8 cellular contexts compared by ENCODE assay signal in genomic region chr19:45817010-45817724, GRCh38. TPM values are rescaled to one million over a fixed set of nuclear protein-coding genes. Genes with fewer than 3 reads are reported as not detected.
DNase-seq lines count a peak whose midpoint lies in the region; ATAC-seq, FAIRE-seq and TF ChIP-seq lines count a peak whose summit lies in the region.

No MANE protein-coding gene starts in this region.

- H2AFZ ChIP-seq in endothelial cell of umbilical vein (ENCODE audit: low read depth, low read length) = no peak overlapping the region

- no peaks in the 10 kb centered on the region for H3K9me3 Mint-ChIP-seq in activated CD8-positive, alpha-beta memory T cell treated with anti-CD3 and anti-CD28 coated beads, Interleukin-2, amount 10 ng/mL, durations not matched to agents 7 days and 5 days (ENCODE audit: low read depth)
- H3K9me3 Mint-ChIP-seq in mesothelial cell of epicardium = no peaks in the 10 kb centered on the region

- H3K27me3 ChIP-seq in NT2/D1 (ENCODE audit: insufficient read depth, insufficient read length) (no peaks in the 10 kb centered on the region), endothelial cell of umbilical vein (ENCODE audit: control insufficient read depth in 2 of 2, insufficient read depth in 2 of 2, low read length in 2 of 2) (no peaks in the 10 kb centered on the region)

- FAIRE-seq in HTR-8/SVneo (lab: Jason Lieb, UNC) (peak; percentile 96), endothelial cell of umbilical vein (lab: Jason Lieb, UNC) (peak; percentile 98)

- H3K36me3 Mint-ChIP-seq in activated CD8-positive, alpha-beta memory T cell treated with anti-CD3 and anti-CD28 coated beads, Interleukin-2, amount 10 ng/mL, durations not matched to agents 7 days and 5 days = no peaks in the 10 kb centered on the region
- peaks cover 12% of the 10 kb centered on the region for H3K36me3 Mint-ChIP-seq in mesothelial cell of epicardium

- no peak overlapping the region for H3K4me2 ChIP-seq in endothelial cell of umbilical vein (ENCODE audit: insufficient read depth, low read length)

- H3K4me3 ChIP-seq in NT2/D1 (ENCODE audit: insufficient read length, low read depth) = peak overlapping the region; percentile 61
- H3K4me3 ChIP-seq in endothelial cell of umbilical vein (replicated peaks in 1 of 3; ENCODE audit: insufficient read depth in 1 of 3, low read depth in 1 of 3, low read length in 3 of 3) = no peak overlapping the region

- ATAC-seq in activated CD8-positive, alpha-beta memory T cell treated with anti-CD3 and anti-CD28 coated beads, Interleukin-2, amount 10 ng/mL, durations not matched to agents 7 days and 5 days = peak; percentile 98

- H3K9ac ChIP-seq in NT2/D1 (ENCODE audit: insufficient read length, low read depth) (peak overlapping the region; percentile 90), endothelial cell of umbilical vein (replicated peaks; ENCODE audit: extremely low read depth, insufficient read depth, low read length) (no peak overlapping the region)

- CTCF ChIA-PET in activated CD8-positive, alpha-beta memory T cell treated with anti-CD3 and anti-CD28 coated beads, Interleukin-2, amount 10 ng/mL, durations not matched to agents 7 days and 5 days (lab: Charles Lee) = interaction anchor here (0.5 to 3.8 kb wide), 65 partner anchors 9 to 464 kb away, joined by 3 to 68 read pairs (median 4); partner anchors contain the start of genes CCDC61, DMPK, DMWD and FBXO46
- CTCF ChIA-PET in endothelial cell of umbilical vein (lab: Charles Lee) = interaction anchor here (0.6 to 2.6 kb wide), 46 partner anchors 9 to 648 kb away, joined by 3 to 38 read pairs (median 6); partner anchors contain the start of genes CCDC61, DMPK, DMWD and FBXO46

- no TSS peak for BruUV-seq in endothelial cell of umbilical vein (replicated peaks; lab: Mats Ljungman, UMichigan)

- H3K4me1 Mint-ChIP-seq in activated CD8-positive, alpha-beta memory T cell treated with anti-CD3 and anti-CD28 coated beads, Interleukin-2, amount 10 ng/mL, durations not matched to agents 7 days and 5 days = peaks cover 6% of the 10 kb centered on the region
- peaks cover 6% of the 10 kb centered on the region for H3K4me1 Mint-ChIP-seq in mesothelial cell of epicardium

- no peaks in the 10 kb centered on the region for H3K9me3 ChIP-seq in NT2/D1 (ENCODE audit: insufficient read depth, low read length)
- H3K9me3 ChIP-seq in endothelial cell of umbilical vein (replicated peaks; ENCODE audit: control insufficient read depth, insufficient read depth, low read length) = no peaks in the 10 kb centered on the region

- H3K27ac Mint-ChIP-seq in activated CD8-positive, alpha-beta memory T cell treated with anti-CD3 and anti-CD28 coated beads, Interleukin-2, amount 10 ng/mL, durations not matched to agents 7 days and 5 days = no peak overlapping the region
- peak overlapping the region; percentile 67 for H3K27ac Mint-ChIP-seq in mesothelial cell of epicardium

- H4K20me1 ChIP-seq in endothelial cell of umbilical vein (replicated peaks; ENCODE audit: control insufficient read depth, extremely low read depth, insufficient read depth, low read length) = no peaks in the 10 kb centered on the region

- dilution Hi-C loops in endothelial cell of umbilical vein (cut with MboI; ENCODE audit: extremely low pct_ligation_motif_present, low sequenced_read_pairs) = no loop called here

- peak; percentile 28 for TF ChIP-seq POLR2A in endothelial cell of umbilical vein (IDR thresholded peaks at IDR 0.05; ENCODE audit: low read depth, low read length)

- POLR2A ChIA-PET in endothelial cell of umbilical vein (lab: Charles Lee) = interaction anchor here (0.6 kb wide), 1 partner anchor 35 kb away, joined by 5 read pairs; the partner anchor contains the start of gene DMPK

- peak; percentile 93 for TF ChIP-seq CTCF in GM20000 (IDR thresholded peaks at IDR 0.05; ENCODE audit: extremely low read depth, missing control alignments)
- peak; percentile 98 to 100 for TF ChIP-seq CTCF in endothelial cell of umbilical vein (IDR thresholded peaks at IDR 0.05; ENCODE audit: extremely low read depth in 1 of 2, insufficient read depth in 1 of 2, low read depth in 1 of 2, low read length in 2 of 2)
- peak; percentile 98 for TF ChIP-seq CTCF in mesothelial cell of epicardium (IDR thresholded peaks at IDR 0.05; ENCODE audit: unreplicated experiment)

- intact Hi-C loops in endothelial cell of umbilical vein (cut with micrococcal nuclease) = loop anchor here (1.0 to 5.0 kb wide), 4 partner anchors 46 to 180 kb away; partner anchors contain the start of genes CCDC61, SIX5 and SYMPK

- H3K4me1 ChIP-seq in NT2/D1 (ENCODE audit: insufficient read depth, insufficient read length) = peaks cover 22% of the 10 kb centered on the region
- H3K4me1 ChIP-seq in endothelial cell of umbilical vein (ENCODE audit: control insufficient read depth, extremely low read depth, insufficient read depth, low read length) = peaks cover 22% of the 10 kb centered on the region

- H3K36me3 ChIP-seq in NT2/D1 (ENCODE audit: insufficient read depth, insufficient read length, low read length) (peaks cover 26% of the 10 kb centered on the region), endothelial cell of umbilical vein (ENCODE audit: control insufficient read depth in 2 of 2, extremely low read depth in 1 of 2, insufficient read depth in 2 of 2, low read length in 2 of 2) (peaks cover 3 to 11% of the 10 kb centered on the region in 2 experiments)

- H3K4me3 Mint-ChIP-seq in activated CD8-positive, alpha-beta memory T cell treated with anti-CD3 and anti-CD28 coated beads, Interleukin-2, amount 10 ng/mL, durations not matched to agents 7 days and 5 days = no peak overlapping the region
- peak overlapping the region; percentile 59 for H3K4me3 Mint-ChIP-seq in mesothelial cell of epicardium

- DNase-seq in COLO829 (ENCODE audit: low spot score) (peak; percentile 95), GM20000 (ENCODE audit: low spot score) (peak; percentile 99), HTR-8/SVneo (ENCODE audit: insufficient read length, low spot score) (peak; percentile 98), NT2/D1 (ENCODE audit: low read depth, low spot score) (peak; percentile 92), endothelial cell of umbilical vein (ENCODE audit: low read depth, low spot score) (peak; percentile 95), mesothelial cell of epicardium (ENCODE audit: low spot score in 2 of 2, unreplicated experiment in 2 of 2) (peak; percentile 93 to 99)
- DNase-seq in activated CD8-positive, alpha-beta memory T cell treated with anti-CD3 and anti-CD28 coated beads, Interleukin-2, amount 10 ng/mL, durations not matched to agents 7 days and 5 days = peak; percentile 97
- peak; percentile 88 to 96 for DNase-seq in stimulated activated CD8-positive, alpha-beta memory T cell treated with anti-CD3 and anti-CD28 coated beads, Interleukin-4, amount 100 ng/mL, for 4 hours (ENCODE audit: low read depth in 2 of 2, low spot score in 1 of 2)

- no peaks in the 10 kb centered on the region for H3K27me3 Mint-ChIP-seq in activated CD8-positive, alpha-beta memory T cell treated with anti-CD3 and anti-CD28 coated beads, Interleukin-2, amount 10 ng/mL, durations not matched to agents 7 days and 5 days
- H3K27me3 Mint-ChIP-seq in mesothelial cell of epicardium (ENCODE audit: low read depth) = no peaks in the 10 kb centered on the region

- H3K79me2 ChIP-seq in endothelial cell of umbilical vein (ENCODE audit: control insufficient read depth, insufficient read depth, low read length) = no peaks in the 10 kb centered on the region

- no peaks in the 10 kb centered on the region for H3K9me1 ChIP-seq in endothelial cell of umbilical vein (replicated peaks; ENCODE audit: control insufficient read depth, extremely low read depth, insufficient read depth, low read length)

- no peak overlapping the region for H3K27ac ChIP-seq in endothelial cell of umbilical vein (ENCODE audit: insufficient read depth, low read depth, low read length)

RNA-seq across cellular contexts. Expression of gene RSPH6A, which starts 2.1 kb away (rescaled TPM):
- under 1 TPM; 0.19 to 0.23 TPM for total RNA-seq in activated CD8-positive, alpha-beta memory T cell treated with anti-CD3 and anti-CD28 coated beads, Interleukin-2, amount 10 ng/mL, durations not matched to agents 7 days and 5 days
- total RNA-seq in endothelial cell of umbilical vein = 0.25 and 0.62 TPM in 2 replicates
- polyA plus RNA-seq in endothelial cell of umbilical vein = 0.03 TPM in 1 of 2 replicates, not detected in the other
- not detected in 2 replicates for polyA plus RNA-seq in endothelial cell of umbilical vein (2011; cell fraction: cytosol; rRNA removed)
- 0.20 and 0.21 TPM in 2 replicates for polyA plus RNA-seq in endothelial cell of umbilical vein (2011; cell fraction: nucleus; rRNA removed)
- not detected in 2 replicates for polyA plus RNA-seq in endothelial cell of umbilical vein (2012)
- 0.08 TPM in 1 of 2 replicates, not detected in the other for polyA minus RNA-seq in endothelial cell of umbilical vein
- not detected for polyA minus RNA-seq in endothelial cell of umbilical vein (2011; cell fraction: cytosol; rRNA and poly(A)+ RNA removed)
- polyA minus RNA-seq in endothelial cell of umbilical vein (2011; cell fraction: nucleus; rRNA and poly(A)+ RNA removed) = 0.29 and 0.82 TPM in 2 replicates
- total RNA-seq in mesothelial cell of epicardium = 0.44 to 0.56 TPM (median 0.50 TPM) in 3 replicates

RNA-seq across cellular contexts. Expression of gene DMWD, which starts 24.5 kb away (rescaled TPM):
- 10 to 100 TPM; 47.0 to 47.9 TPM for total RNA-seq in activated CD8-positive, alpha-beta memory T cell treated with anti-CD3 and anti-CD28 coated beads, Interleukin-2, amount 10 ng/mL, durations not matched to agents 7 days and 5 days
- total RNA-seq in endothelial cell of umbilical vein = 81.1 and 81.6 TPM in 2 replicates
- 36.9 and 45.5 TPM in 2 replicates for polyA plus RNA-seq in endothelial cell of umbilical vein
- 15.9 and 21.2 TPM in 2 replicates for polyA plus RNA-seq in endothelial cell of umbilical vein (2011; cell fraction: cytosol; rRNA removed)
- 153 and 171 TPM in 2 replicates for polyA plus RNA-seq in endothelial cell of umbilical vein (2011; cell fraction: nucleus; rRNA removed)
- 30.8 and 40.4 TPM in 2 replicates for polyA plus RNA-seq in endothelial cell of umbilical vein (2012)
- polyA minus RNA-seq in endothelial cell of umbilical vein = 45.7 and 47.2 TPM in 2 replicates
- polyA minus RNA-seq in endothelial cell of umbilical vein (2011; cell fraction: cytosol; rRNA and poly(A)+ RNA removed) = 17.7 TPM
- 65.0 and 102 TPM in 2 replicates for polyA minus RNA-seq in endothelial cell of umbilical vein (2011; cell fraction: nucleus; rRNA and poly(A)+ RNA removed)
- 109 to 120 TPM (median 116 TPM) in 3 replicates for total RNA-seq in mesothelial cell of epicardium

RNA-seq across cellular contexts. Expression of gene DMPK, which starts 34.9 kb away (rescaled TPM):
- total RNA-seq in activated CD8-positive, alpha-beta memory T cell treated with anti-CD3 and anti-CD28 coated beads, Interleukin-2, amount 10 ng/mL, durations not matched to agents 7 days and 5 days = 10 to 100 TPM; 26.7 to 31.0 TPM
- 70.4 and 73.3 TPM in 2 replicates for total RNA-seq in endothelial cell of umbilical vein
- 36.6 and 45.2 TPM in 2 replicates for polyA plus RNA-seq in endothelial cell of umbilical vein
- 10.7 and 14.2 TPM in 2 replicates for polyA plus RNA-seq in endothelial cell of umbilical vein (2011; cell fraction: cytosol; rRNA removed)
- 317 and 347 TPM in 2 replicates for polyA plus RNA-seq in endothelial cell of umbilical vein (2011; cell fraction: nucleus; rRNA removed)
- polyA plus RNA-seq in endothelial cell of umbilical vein (2012) = 25.6 and 34.3 TPM in 2 replicates
- 21.2 and 24.7 TPM in 2 replicates for polyA minus RNA-seq in endothelial cell of umbilical vein
- 11.9 TPM for polyA minus RNA-seq in endothelial cell of umbilical vein (2011; cell fraction: cytosol; rRNA and poly(A)+ RNA removed)
- 37.9 and 61.8 TPM in 2 replicates for polyA minus RNA-seq in endothelial cell of umbilical vein (2011; cell fraction: nucleus; rRNA and poly(A)+ RNA removed)
- 126 to 130 TPM (median 127 TPM) in 3 replicates for total RNA-seq in mesothelial cell of epicardium

RNA-seq across cellular contexts. Expression of gene SYMPK, which starts 45.8 kb away (rescaled TPM):
- total RNA-seq in activated CD8-positive, alpha-beta memory T cell treated with anti-CD3 and anti-CD28 coated beads, Interleukin-2, amount 10 ng/mL, durations not matched to agents 7 days and 5 days = 100 to 1,000 TPM; 119 to 125 TPM
- total RNA-seq in endothelial cell of umbilical vein (94.5 and 95.7 TPM in 2 replicates), mesothelial cell of epicardium (89.3 to 93.4 TPM (median 92.6 TPM) in 3 replicates)
- polyA plus RNA-seq in endothelial cell of umbilical vein = 89.8 and 104 TPM in 2 replicates
- polyA plus RNA-seq in endothelial cell of umbilical vein (2011; cell fraction: cytosol; rRNA removed) = 72.6 and 78.3 TPM in 2 replicates
- polyA plus RNA-seq in endothelial cell of umbilical vein (2011; cell fraction: nucleus; rRNA removed) = 199 and 231 TPM in 2 replicates
- 56.8 and 66.9 TPM in 2 replicates for polyA plus RNA-seq in endothelial cell of umbilical vein (2012)
- polyA minus RNA-seq in endothelial cell of umbilical vein = 110 and 130 TPM in 2 replicates
- 47.6 TPM for polyA minus RNA-seq in endothelial cell of umbilical vein (2011; cell fraction: cytosol; rRNA and poly(A)+ RNA removed)
- 58.9 and 68.7 TPM in 2 replicates for polyA minus RNA-seq in endothelial cell of umbilical vein (2011; cell fraction: nucleus; rRNA and poly(A)+ RNA removed)

RNA-seq across cellular contexts. Expression of gene FOXA3, which starts 47.0 kb away (rescaled TPM):
- under 1 TPM in 1 of 2 experiments, not detected in 1; 0.14 TPM for total RNA-seq in activated CD8-positive, alpha-beta memory T cell treated with anti-CD3 and anti-CD28 coated beads, Interleukin-2, amount 10 ng/mL, durations not matched to agents 7 days and 5 days
- total RNA-seq in endothelial cell of umbilical vein (not detected in 2 replicates), mesothelial cell of epicardium (not detected in 3 replicates)
- polyA plus RNA-seq in endothelial cell of umbilical vein = 0.06 TPM in 2 replicates
- polyA plus RNA-seq in endothelial cell of umbilical vein (2011; cell fraction: cytosol; rRNA removed) = 0.04 and 0.06 TPM in 2 replicates
- polyA plus RNA-seq in endothelial cell of umbilical vein (2011; cell fraction: nucleus; rRNA removed) = 0.12 TPM in 1 of 2 replicates, not detected in the other
- polyA plus RNA-seq in endothelial cell of umbilical vein (2012) = not detected in 2 replicates
- 0.25 TPM in 1 of 2 replicates, not detected in the other for polyA minus RNA-seq in endothelial cell of umbilical vein
- not detected for polyA minus RNA-seq in endothelial cell of umbilical vein (2011; cell fraction: cytosol; rRNA and poly(A)+ RNA removed)
- not detected in 2 replicates for polyA minus RNA-seq in endothelial cell of umbilical vein (2011; cell fraction: nucleus; rRNA and poly(A)+ RNA removed)
